In the genomic region with DNA sequence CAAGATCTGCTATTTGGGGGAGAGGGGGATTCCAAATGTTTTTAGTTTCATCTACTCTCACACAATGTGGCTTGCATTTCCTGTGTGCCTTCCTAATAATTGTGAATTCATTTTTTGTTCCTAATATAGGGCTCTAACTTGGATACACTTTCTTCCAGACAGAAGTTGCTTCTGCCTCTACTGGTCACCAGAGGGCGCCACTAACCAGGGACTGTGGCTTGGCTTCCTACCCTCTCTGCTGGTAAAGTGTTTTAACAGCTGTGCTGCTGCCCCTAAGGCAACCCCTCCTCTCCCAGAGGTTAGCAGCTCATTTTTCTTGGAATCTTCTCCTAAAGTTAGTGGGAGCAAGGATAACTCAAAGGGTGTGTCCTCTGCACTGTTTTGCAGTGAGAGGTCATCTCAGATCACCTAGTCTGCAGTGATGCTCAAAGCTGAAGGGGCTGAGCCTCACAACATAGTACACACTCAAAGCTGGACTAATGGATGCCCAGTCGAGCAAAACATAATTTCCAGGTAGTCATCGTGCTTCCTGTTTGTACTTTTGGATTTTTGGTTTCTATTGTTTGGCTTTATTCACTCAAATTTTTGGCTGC, we compare ENCODE assay signal across 8 cellular contexts. TPM values are rescaled to one million over a fixed set of nuclear protein-coding genes. Genes with fewer than 3 reads are reported as not detected.
A peak's percentile ranks its signal among the peaks of the same experiment; 100 is the strongest.
DNase-seq lines count a peak whose midpoint lies in the region; ATAC-seq and TF ChIP-seq lines count a peak whose summit lies in the region.

No MANE protein-coding gene starts in this region.

- H3K9ac ChIP-seq in SU-DHL-6 (ENCODE audit: low read length) = no peak overlapping the region

- H3K27ac ChIP-seq in SU-DHL-6 (ENCODE audit: low read depth, low read length) (no peak overlapping the region), gastrocnemius medialis (no peak overlapping the region)

- H3K9me2 ChIP-seq in SU-DHL-6 (replicated peaks; ENCODE audit: insufficient read depth, low read length) = no peaks in the 10 kb centered on the region

- TF ChIP-seq POLR2A in gastrocnemius medialis (IDR thresholded peaks at IDR 0.05) = no peak

- H3K9me3 ChIP-seq in HAP-1 (no peaks in the 10 kb centered on the region), SU-DHL-6 (ENCODE audit: insufficient read depth, low read length) (peaks cover 8% of the 10 kb centered on the region; the same call in 1 of the 2 replicates), gastrocnemius medialis (no peaks in the 10 kb centered on the region)

- H2AFZ ChIP-seq in SU-DHL-6 (ENCODE audit: low read depth, low read length, severe bottlenecking) = no peak overlapping the region

- no peaks in the 10 kb centered on the region for H4K20me1 ChIP-seq in SU-DHL-6 (ENCODE audit: low read depth, low read length)

- DNase-seq in BJ (ENCODE audit: low read depth) (no peak), HAP-1 (ENCODE audit: low spot score in 2 of 2) (peak; percentile 53 to 56), iPS DF 4.7 (ENCODE audit: extremely low read depth, low spot score) (peak; percentile 19), anterior cingulate cortex (lab: John Stamatoyannopoulos, UW) (no peak), gastrocnemius medialis (no peak), amniotic stem cell (lab: John Stamatoyannopoulos, UW) (no peak)

- H3K36me3 ChIP-seq in BJ (ENCODE audit: control insufficient read depth, insufficient read depth, low read length) (no peaks in the 10 kb centered on the region), HAP-1 (replicated peaks) (no peaks in the 10 kb centered on the region), SU-DHL-6 (ENCODE audit: low read length) (no peaks in the 10 kb centered on the region), gastrocnemius medialis (no peaks in the 10 kb centered on the region)

- POLR2A ChIA-PET in BJ (lab: Charles Lee) = no interaction called here

- H3F3A ChIP-seq in SU-DHL-6 (ENCODE audit: insufficient read depth) = no peaks in the 10 kb centered on the region

- H3K4me1 ChIP-seq in HAP-1 = no peaks in the 10 kb centered on the region
- H3K4me1 ChIP-seq in gastrocnemius medialis = no peaks in the 10 kb centered on the region

- CTCF ChIA-PET in BJ (lab: Yijun Ruan, JAX) = interaction anchor here (1.1 to 1.7 kb wide), 4 partner anchors 20 to 456 kb away, joined by 3 to 4 read pairs (median 4); no protein-coding TSS in a partner anchor

- no peaks in the 10 kb centered on the region for H3K27me3 ChIP-seq in BJ (ENCODE audit: control insufficient read depth, insufficient read depth, low read length)
- no peaks in the 10 kb centered on the region for H3K27me3 ChIP-seq in HAP-1 (ENCODE audit: low read depth)
- H3K27me3 ChIP-seq in SU-DHL-6 (ENCODE audit: low read length) = no peaks in the 10 kb centered on the region
- peaks cover 0 to 3% (median 0%) of the 10 kb centered on the region in 3 donors for H3K27me3 ChIP-seq in gastrocnemius medialis

- no peak for ATAC-seq in gastrocnemius medialis
- no peak for ATAC-seq in GM19397 (IDR thresholded peaks at IDR 0.05; ENCODE audit: unreplicated experiment)

- H3K79me2 ChIP-seq in SU-DHL-6 (ENCODE audit: insufficient read depth, low read length) = no peaks in the 10 kb centered on the region

- intact Hi-C loops in gastrocnemius medialis (cut with DNase I; ENCODE audit: low total_unique reads) = no loop called here

- in situ Hi-C loops in HAP-1 (cut with MboI; ENCODE audit: low sequenced_read_pairs) (no loop called here), gastrocnemius medialis (cut with MboI; ENCODE audit: low sequenced_read_pairs in 4 of 4) (no loop called here)

- H3K4me3 ChIP-seq in BJ (ENCODE audit: low read depth, low read length) (no peak overlapping the region), HAP-1 (no peak overlapping the region), SU-DHL-6 (ENCODE audit: insufficient read depth, low read length, poor library complexity, severe bottlenecking) (no peak overlapping the region), gastrocnemius medialis (no peak overlapping the region)

- peak; percentile 68 for TF ChIP-seq CTCF in BJ (IDR thresholded peaks at IDR 0.05; ENCODE audit: insufficient read depth, low read depth, low read length)
- TF ChIP-seq CTCF in SU-DHL-6 (IDR thresholded peaks at IDR 0.05; ENCODE audit: insufficient read depth, low read length, poor library complexity, severe bottlenecking) = peak; percentile 80
- TF ChIP-seq CTCF in gastrocnemius medialis (IDR thresholded peaks at IDR 0.05 in 4 of 5, conservative IDR thresholded peaks at IDR 0.05 in 1 of 5) = peak in 2 of 5 experiments; percentile 27 to 40

- no peak overlapping the region for H3K4me2 ChIP-seq in SU-DHL-6 (ENCODE audit: low read depth, low read length, poor library complexity, severe bottlenecking)

RNA-seq across cellular contexts. Expression of gene PRSS54, which starts 5.0 kb away (rescaled TPM):
- polyA plus RNA-seq in BJ (2011; rRNA removed) = not detected in 2 replicates
- polyA minus RNA-seq in BJ (2011; rRNA and poly(A)+ RNA removed) = not detected in 2 replicates
- total RNA-seq in gastrocnemius medialis = not detected

Comparison
In these comparisons a context has a peak if more than half of its experiments do, and no peak if none do; other contexts are left out.
1. DNase-seq: peak in HAP-1 (2 of 2) and iPS DF 4.7 (single experiment); none in BJ (single experiment), anterior cingulate cortex (0 of 58), gastrocnemius medialis (0 of 2) and amniotic stem cell (single experiment).